Comparison of ENCODE assay signal across 8 cellular contexts in genomic region chr6:44151348-44152108, GRCh38. TPM values are rescaled to one million over a fixed set of nuclear protein-coding genes. Genes with fewer than 3 reads are reported as not detected.
DNase-seq lines count a peak whose midpoint lies in the region; ATAC-seq and TF ChIP-seq lines count a peak whose summit lies in the region.

No MANE protein-coding gene starts in this region.

- POLR2A ChIA-PET in PC-3 (lab: Charles Lee; ENCODE audit: unreplicated experiment) = no interaction called here

- H2AFZ ChIP-seq in PC-3 (ENCODE audit: low read length) (no peak overlapping the region), neural progenitor cell (replicated peaks) (no peak overlapping the region)

- peak; percentile 70 for DNase-seq in PC-3
- DNase-seq in activated T-cell treated with anti-CD3 and anti-CD28 coated beads, Interleukin-2, amount 50 U/mL, for 48 hours = peak; percentile 88 to 90
- peak; percentile 55 for DNase-seq in fibroblast of mammary gland (ENCODE audit: low read depth)
- peak; percentile 90 for DNase-seq in neural progenitor cell (ENCODE audit: low spot score)
- peak; percentile 82 to 83 for DNase-seq in stimulated activated naive CD8-positive, alpha-beta T cell treated with anti-CD3 and anti-CD28 coated beads, Interleukin-15, amount 100 ng/mL, for 72 hours
- no peak for DNase-seq in SJCRH30

- H3K9me3 ChIP-seq in PC-3 (ENCODE audit: low read length) (no peaks in the 10 kb centered on the region), neural progenitor cell (ENCODE audit: low read depth) (no peaks in the 10 kb centered on the region), SJCRH30 (replicated peaks) (no peaks in the 10 kb centered on the region)

- H3K4me2 ChIP-seq in PC-3 (ENCODE audit: low read length) (no peak overlapping the region), neural progenitor cell (no peak overlapping the region)

- no peak overlapping the region for H3K9ac ChIP-seq in PC-3 (ENCODE audit: low read length)
- no peak overlapping the region for H3K9ac ChIP-seq in neural progenitor cell

- intact Hi-C loops in PC-3 (cut with micrococcal nuclease) = loop anchor here (1.0 kb wide), 2 partner anchors 51 to 55 kb away; no protein-coding TSS in a partner anchor

- TF ChIP-seq CTCF in GM12875 (IDR thresholded peaks at IDR 0.05; ENCODE audit: borderline replicate concordance, insufficient read depth, low read depth, low read length) (peak; percentile 98), PC-3 (conservative IDR thresholded peaks at IDR 0.05; ENCODE audit: low read depth, low read length) (peak; percentile 98), fibroblast of mammary gland (conservative IDR thresholded peaks at IDR 0.05; ENCODE audit: control insufficient read depth, insufficient read depth, low read depth, low read length) (peak; percentile 75), neural progenitor cell (IDR thresholded peaks at IDR 0.05) (peak; percentile 100)

- peak; percentile 68 for ATAC-seq in HG03064 (IDR thresholded peaks at IDR 0.05; ENCODE audit: low read depth, unreplicated experiment)
- peak; percentile 85 for ATAC-seq in PC-3
- ATAC-seq in stimulated activated naive CD8-positive, alpha-beta T cell treated with anti-CD3 and anti-CD28 coated beads, Interleukin-15, amount 100 ng/mL, for 72 hours = peak; percentile 87

- H3K27me3 ChIP-seq in PC-3 (ENCODE audit: low read length) (no peaks in the 10 kb centered on the region), neural progenitor cell (no peaks in the 10 kb centered on the region), SJCRH30 (no peaks in the 10 kb centered on the region)

- no peaks in the 10 kb centered on the region for H4K20me1 ChIP-seq in PC-3 (ENCODE audit: low read length)
- H4K20me1 ChIP-seq in neural progenitor cell (ENCODE audit: low read depth) = no peaks in the 10 kb centered on the region

- peaks cover 21% of the 10 kb centered on the region for H3K36me3 Mint-ChIP-seq in neural progenitor cell

- H3K36me3 ChIP-seq in PC-3 (ENCODE audit: low read depth, low read length) (peaks cover 7% of the 10 kb centered on the region), neural progenitor cell (no peaks in the 10 kb centered on the region), SJCRH30 (no peaks in the 10 kb centered on the region)

- H3K4me1 ChIP-seq in PC-3 (ENCODE audit: insufficient read depth, low read length) (no peaks in the 10 kb centered on the region), neural progenitor cell (no peaks in the 10 kb centered on the region), SJCRH30 (no peaks in the 10 kb centered on the region)

- H3K9me3 Mint-ChIP-seq in neural progenitor cell = no peaks in the 10 kb centered on the region
- no peaks in the 10 kb centered on the region for H3K9me3 Mint-ChIP-seq in stimulated activated naive CD8-positive, alpha-beta T cell treated with anti-CD3 and anti-CD28 coated beads, Interleukin-15, amount 100 ng/mL, for 72 hours

- H3K4me3 Mint-ChIP-seq in neural progenitor cell = no peak overlapping the region
- H3K4me3 Mint-ChIP-seq in stimulated activated naive CD8-positive, alpha-beta T cell treated with anti-CD3 and anti-CD28 coated beads, Interleukin-15, amount 100 ng/mL, for 72 hours = no peak overlapping the region

- H3K79me2 ChIP-seq in PC-3 (ENCODE audit: low read length) (no peaks in the 10 kb centered on the region), neural progenitor cell (ENCODE audit: low read depth) (no peaks in the 10 kb centered on the region)

- no peak overlapping the region for H3K27ac Mint-ChIP-seq in neural progenitor cell
- no peak overlapping the region for H3K27ac Mint-ChIP-seq in stimulated activated naive CD8-positive, alpha-beta T cell treated with anti-CD3 and anti-CD28 coated beads, Interleukin-15, amount 100 ng/mL, for 72 hours

- no peaks in the 10 kb centered on the region for H3F3A ChIP-seq in PC-3 (ENCODE audit: low read length, unreplicated experiment)
- peaks cover 3% of the 10 kb centered on the region for H3F3A ChIP-seq in neural progenitor cell (ENCODE audit: low read depth)

- no peak overlapping the region for H3K4me3 ChIP-seq in GM12875 (ENCODE audit: low read depth, low read length)
- H3K4me3 ChIP-seq in PC-3 (ENCODE audit: low read length) = no peak overlapping the region
- H3K4me3 ChIP-seq in fibroblast of mammary gland (ENCODE audit: control insufficient read depth, low read depth, low read length) = no peak overlapping the region
- H3K4me3 ChIP-seq in neural progenitor cell = no peak overlapping the region
- no peak overlapping the region for H3K4me3 ChIP-seq in SJCRH30

- no peaks in the 10 kb centered on the region for H3K9me2 ChIP-seq in PC-3 (replicated peaks; ENCODE audit: low read length)

- peaks cover 4% of the 10 kb centered on the region for H3K4me1 Mint-ChIP-seq in neural progenitor cell
- peaks cover 21% of the 10 kb centered on the region for H3K4me1 Mint-ChIP-seq in stimulated activated naive CD8-positive, alpha-beta T cell treated with anti-CD3 and anti-CD28 coated beads, Interleukin-15, amount 100 ng/mL, for 72 hours

- H3K27ac ChIP-seq in PC-3 (ENCODE audit: low read length) = no peak overlapping the region
- no peak overlapping the region for H3K27ac ChIP-seq in neural progenitor cell
- no peak overlapping the region for H3K27ac ChIP-seq in SJCRH30

- CTCF ChIA-PET in PC-3 (lab: Charles Lee) = interaction anchor here (0.6 kb wide), 1 partner anchor 55 kb away, joined by 3 read pairs; no protein-coding TSS in a partner anchor

- H3K27me3 Mint-ChIP-seq in neural progenitor cell (ENCODE audit: insufficient read depth, low read depth) = peaks cover 10% of the 10 kb centered on the region
- H3K27me3 Mint-ChIP-seq in stimulated activated naive CD8-positive, alpha-beta T cell treated with anti-CD3 and anti-CD28 coated beads, Interleukin-15, amount 100 ng/mL, for 72 hours = no peaks in the 10 kb centered on the region

- BruUV-seq in PC-3 (replicated peaks; lab: Mats Ljungman, UMichigan) = no TSS peak

RNA-seq across cellular contexts. Expression of gene CAPN11, which starts 7.1 kb away (rescaled TPM):
- total RNA-seq in PC-3 (2014; rRNA removed) = not detected in 2 replicates
- total RNA-seq in neural progenitor cell (ENCODE audit: low replicate concordance) = 0.40 and 0.49 TPM in 2 replicates
- total RNA-seq in SJCRH30 (2014; rRNA removed; shearing (Covaris generic)) = 0.20 and 0.97 TPM in 2 replicates

RNA-seq across cellular contexts. Expression of gene TMEM63B, which starts 24.2 kb away (rescaled TPM):
- total RNA-seq in PC-3 (2014; rRNA removed) = 23.6 and 26.9 TPM in 2 replicates
- total RNA-seq in neural progenitor cell (ENCODE audit: low replicate concordance) = 25.4 and 30.8 TPM in 2 replicates
- 11.5 TPM in 2 replicates for total RNA-seq in SJCRH30 (2014; rRNA removed; shearing (Covaris generic))

RNA-seq across cellular contexts. Expression of gene MRPL14, which starts 24.3 kb away (rescaled TPM):
- 164 and 192 TPM in 2 replicates for total RNA-seq in PC-3 (2014; rRNA removed)
- total RNA-seq in neural progenitor cell (ENCODE audit: low replicate concordance) = 40.4 and 53.5 TPM in 2 replicates
- total RNA-seq in SJCRH30 (2014; rRNA removed; shearing (Covaris generic)) = 58.8 and 73.0 TPM in 2 replicates

Comparison
In these comparisons a context has a peak if more than half of its experiments do, and no peak if none do; other contexts are left out.
1. DNase-seq: peak in PC-3 (single experiment), activated T-cell treated with anti-CD3 and anti-CD28 coated beads, Interleukin-2, amount 50 U/mL, for 48 hours (2 of 2), fibroblast of mammary gland (single experiment), neural progenitor cell (single experiment) and stimulated activated naive CD8-positive, alpha-beta T cell treated with anti-CD3 and anti-CD28 coated beads, Interleukin-15, amount 100 ng/mL, for 72 hours (2 of 2); none in SJCRH30 (0 of 2).
2. Peak in every context shown above with its lines, with median percentiles within 50 percentile points of each other: CTCF ChIP-seq and ATAC-seq.